In genomic region chr12:63822352-63822751, GRCh38 we compare ENCODE assay signal across 14 cellular contexts. TPM values are rescaled to one million over a fixed set of nuclear protein-coding genes. Genes with fewer than 3 reads are reported as not detected.
DNase-seq lines count a peak whose midpoint lies in the region; ATAC-seq and TF ChIP-seq lines count a peak whose summit lies in the region.
"Had no signal": no experiment of that assay in that cellular context is flagged by ENCODE, and none has a peak within 500 bp of the region (broad histone marks: within the 10 kb centered on the region; RNA-seq: fewer than 3 reads in every experiment).

No MANE protein-coding gene starts in this region.

- H4K8ac ChIP-seq in trophoblast cell (ENCODE audit: low read depth, low read length) = no peak overlapping the region

- H3K4me2 ChIP-seq in trophoblast cell (ENCODE audit: low read length) = no peak overlapping the region

- H2BK120ac ChIP-seq in trophoblast cell (ENCODE audit: insufficient read depth, low read length, poor library complexity) = no peak overlapping the region

- no peaks in the 10 kb centered on the region for H3K27me3 ChIP-seq in AG04450 (ENCODE audit: control insufficient read depth, insufficient read depth, low read length)
- H3K27me3 ChIP-seq in esophagus muscularis mucosa = peaks cover 0 to 6% (median 0%) of the 10 kb centered on the region in 4 donors
- H3K27me3 ChIP-seq in trophoblast cell (ENCODE audit: insufficient read depth, low read length) = no peaks in the 10 kb centered on the region

- TF ChIP-seq CTCF in AG04450 (IDR thresholded peaks at IDR 0.05; ENCODE audit: low read depth, low read length) (no peak), RWPE1 (conservative IDR thresholded peaks at IDR 0.05; ENCODE audit: low read depth) (no peak), esophagus muscularis mucosa (IDR thresholded peaks at IDR 0.05) (no peak)

- no peak overlapping the region for H3K4ac ChIP-seq in trophoblast cell (ENCODE audit: low read depth, low read length)

- H3K9me3 ChIP-seq in AG04450 (ENCODE audit: control insufficient read depth, insufficient read depth, low read length) (peaks cover 12% of the 10 kb centered on the region), esophagus muscularis mucosa (peaks cover 0 to 7% (median 0%) of the 10 kb centered on the region in 4 donors), trophoblast cell (ENCODE audit: insufficient read depth, low read depth, low read length) (no peaks in the 10 kb centered on the region)
- H3K9me3 ChIP-seq: HAP-1 had no signal

- H3K4me1 ChIP-seq in esophagus muscularis mucosa = peaks cover 0 to 10% (median 7%) of the 10 kb centered on the region in 4 donors
- no peaks in the 10 kb centered on the region for H3K4me1 ChIP-seq in trophoblast cell (ENCODE audit: control insufficient read depth in 1 of 2, insufficient read depth in 2 of 2, low read length in 2 of 2)
- H3K4me1 ChIP-seq: HAP-1 had no signal

- peak overlapping the region; percentile 82 for H3K27ac ChIP-seq in AG04450 (ENCODE audit: low read depth, low read length)
- peak overlapping the region; percentile 75 for H3K27ac ChIP-seq in RWPE1
- H3K27ac ChIP-seq in esophagus muscularis mucosa (replicated peaks in 1 of 4) = peak overlapping the region; percentile 54 to 67 (median 58)
- no peak overlapping the region for H3K27ac ChIP-seq in trophoblast cell (ENCODE audit: low read depth, low read length)

- TF ChIP-seq EP300 in esophagus muscularis mucosa (IDR thresholded peaks at IDR 0.05) = no peak

- H3K79me2 ChIP-seq in trophoblast cell (ENCODE audit: control insufficient read depth, insufficient read depth, low read length, poor library complexity) = no peaks in the 10 kb centered on the region

- H2AK5ac ChIP-seq in trophoblast cell (ENCODE audit: low read length) = no peak overlapping the region

- H2BK12ac ChIP-seq in trophoblast cell (ENCODE audit: low read length) = no peak overlapping the region

- DNase-seq in AG04450 (ENCODE audit: low read depth, low spot score) (peak; percentile 63), RWPE1 (ENCODE audit: low spot score) (peak; percentile 44), esophagus muscularis mucosa (ENCODE audit: extremely low spot score) (no peak), trophoblast cell (peak; percentile 20 to 75)
- DNase-seq in activated naive CD4-positive, alpha-beta T cell treated with Interleukin-2 at 50 U/mL for 16 hours = no peak
- DNase-seq: activated CD4-positive, CD25-positive, alpha-beta regulatory T cell treated with anti-CD3 and anti-CD28 coated beads, Interleukin-2, amount 50 U/mL, for 72 hours; activated naive CD4-positive, alpha-beta T cell; effector CD4-positive, alpha-beta T cell; naive thymus-derived CD8-positive, alpha-beta T cell; NCI-H446 had no signal

- H3K23ac ChIP-seq in trophoblast cell (ENCODE audit: low read length) = no peak overlapping the region

- no peaks in the 10 kb centered on the region for H3K79me1 ChIP-seq in trophoblast cell (ENCODE audit: low read length)

- no peak overlapping the region for H4K12ac ChIP-seq in trophoblast cell (ENCODE audit: low read depth, low read length)

- no peak for ATAC-seq in HG02884 (IDR thresholded peaks at IDR 0.05; ENCODE audit: unreplicated experiment)
- no peak for ATAC-seq in HG03108 (IDR thresholded peaks at IDR 0.05; ENCODE audit: unreplicated experiment)
- no peak for ATAC-seq in HG03565 (IDR thresholded peaks at IDR 0.05; ENCODE audit: unreplicated experiment)

- no peak for TF ChIP-seq POLR2A in esophagus muscularis mucosa (IDR thresholded peaks at IDR 0.05; ENCODE audit: low read depth)

- WGBS in esophagus muscularis mucosa = 49% methylated on average over 6 of the region's 6 CpGs
- whole genome bisulfite sequencing in trophoblast cell (ENCODE audit: extremely low coverage, insufficient coverage, insufficient read length) = no CpG with 5 or more reads among the region's 6 CpGs

- no peaks in the 10 kb centered on the region for H3K36me3 ChIP-seq in esophagus muscularis mucosa
- no peaks in the 10 kb centered on the region for H3K36me3 ChIP-seq in trophoblast cell (ENCODE audit: control insufficient read depth in 1 of 2, insufficient read depth in 2 of 2, low read length in 2 of 2)
- H3K36me3 ChIP-seq: HAP-1 had no signal

- no peak overlapping the region for H4K91ac ChIP-seq in trophoblast cell (ENCODE audit: low read depth, low read length)

- H3K9ac ChIP-seq in trophoblast cell (ENCODE audit: low read length) = no peak overlapping the region

- H2AFZ ChIP-seq in trophoblast cell (ENCODE audit: insufficient read depth, low read length, poor library complexity) = no peak overlapping the region

- no peak overlapping the region for H3K18ac ChIP-seq in trophoblast cell (ENCODE audit: low read length)

- CTCF ChIA-PET in AG04450 (lab: Charles Lee) = interaction anchor here (0.6 to 1.3 kb wide), 5 partner anchors 11 to 568 kb away, joined by 3 to 5 read pairs (median 4); partner anchors contain the start of gene C12orf56
- CTCF ChIA-PET in RWPE1 (lab: Yijun Ruan, JAX) = interaction anchor here (0.8 kb wide), 1 partner anchor 434 kb away, joined by 3 read pairs; no protein-coding TSS in a partner anchor

- H3K4me3 ChIP-seq in AG04450 (ENCODE audit: low read depth, low read length) = peak overlapping the region; percentile 62
- peak overlapping the region; percentile 52 to 68 (median 56) for H3K4me3 ChIP-seq in esophagus muscularis mucosa
- H3K4me3 ChIP-seq in trophoblast cell (ENCODE audit: low read depth, low read length) = no peak overlapping the region
- H3K4me3 ChIP-seq: HAP-1 had no signal

- H3K14ac ChIP-seq in trophoblast cell (ENCODE audit: low read length) = no peak overlapping the region

- POLR2A ChIA-PET in AG04450 (lab: Yijun Ruan, JAX) (interaction anchor here (0.7 to 1.0 kb wide), 3 partner anchors 22 to 582 kb away, joined by 3 read pairs; partner anchors contain the start of genes SRGAP1 and XPOT), RWPE1 (lab: Yijun Ruan, JAX; ENCODE audit: low non-redundant PET) (no interaction called here)

- H2BK5ac ChIP-seq in trophoblast cell (ENCODE audit: low read depth, low read length, poor library complexity) = no peak overlapping the region

- intact Hi-C loops in esophagus muscularis mucosa (cut with DNase I) = no loop called here

RNA-seq across cellular contexts. Expression of gene SRGAP1, which starts 22.1 kb away (rescaled TPM):
- polyA plus RNA-seq in AG04450 (2011; rRNA removed) = 21.6 and 24.9 TPM in 2 replicates
- 73.7 and 84.9 TPM in 2 replicates for polyA minus RNA-seq in AG04450 (2011; rRNA and poly(A)+ RNA removed)
- 10 to 100 TPM in 3 of 4 donors, 1 to 10 TPM in 1; 7.6 to 17.5 (median 14.6) TPM for total RNA-seq in esophagus muscularis mucosa
- polyA plus RNA-seq in trophoblast cell (2013) = 3.1 TPM in 2 replicates
- total RNA-seq: naive thymus-derived CD8-positive, alpha-beta T cell had no signal

RNA-seq across cellular contexts. Expression of gene RXYLT1, which starts 42.6 kb away (rescaled TPM):
- polyA plus RNA-seq in AG04450 (2011; rRNA removed) = 12.6 and 18.2 TPM in 2 replicates
- 5.7 and 7.4 TPM in 2 replicates for polyA minus RNA-seq in AG04450 (2011; rRNA and poly(A)+ RNA removed)
- 10 to 100 TPM in 3 of 4 donors, 1 to 10 TPM in 1; 8.3 to 19.8 (median 12.7) TPM for total RNA-seq in esophagus muscularis mucosa
- polyA plus RNA-seq in trophoblast cell (2013) = 47.7 and 50.7 TPM in 2 replicates

Comparison
In these comparisons a context has a peak if more than half of its experiments do, and no peak if none do; other contexts are left out.
1. DNase-seq: peak in AG04450 (single experiment), RWPE1 (single experiment) and trophoblast cell (2 of 2); none in esophagus muscularis mucosa (single experiment) and activated naive CD4-positive, alpha-beta T cell treated with Interleukin-2 at 50 U/mL for 16 hours (single experiment).